In genomic region chr10:6067457-6067856, GRCh38 we compare ENCODE assay signal across 23 cellular contexts. TPM values are rescaled to one million over a fixed set of nuclear protein-coding genes. Genes with fewer than 3 reads are reported as not detected.
DNase-seq lines count a peak whose midpoint lies in the region; ATAC-seq and TF ChIP-seq lines count a peak whose summit lies in the region.
"Had no signal": no experiment of that assay in that cellular context is flagged by ENCODE, and none has a peak within 500 bp of the region (broad histone marks: within the 10 kb centered on the region; RNA-seq: fewer than 3 reads in every experiment).

No MANE protein-coding gene starts in this region.

- peak overlapping the region; percentile 94; the same call in 1 of the 2 replicates for H3K27ac ChIP-seq in BLaER1
- H3K27ac ChIP-seq: RWPE1, suprapubic skin, uterus had no signal

- H4K20me1 ChIP-seq in BLaER1 = no peaks in the 10 kb centered on the region

- no peaks in the 10 kb centered on the region for H3K27me3 ChIP-seq in BLaER1
- H3K27me3 ChIP-seq: suprapubic skin, uterus had no signal

- peak; percentile 3 for DNase-seq in activated CD4-positive, alpha-beta T cell treated with anti-CD3 and anti-CD28 coated beads for 36 hours
- DNase-seq in activated CD4-positive, alpha-beta T cell treated with anti-CD3 and anti-CD28 coated beads, Interleukin-2, amount 50 U/mL, for 1 hour = no peak
- DNase-seq in activated B cell treated with CpG ODN at 0.5 μM for 24 hours (no peak), memory B cell (ENCODE audit: low spot score in 2 of 2) (no peak), GM13976 (ENCODE audit: low spot score) (no peak), GM10266 (ENCODE audit: extremely low spot score) (no peak)
- DNase-seq: activated gamma-delta T cell treated with Interleukin-2 at 50 U/mL for 16 hours; effector CD4-positive, alpha-beta T cell; hippocampal formation; Kasumi-1; NCI-H1092 treated with DMSO at 0.1 percent for 48 hours; NCI-H2081 treated with DMSO at 0.1 percent for 48 hours; NCI-H510A; retina; stimulated activated CD4-positive, alpha-beta T cell treated with anti-CD3 and anti-CD28 coated beads, Interleukin-4, amount 100 ng/mL, for 4 hours; uterus had no signal

- TF ChIP-seq CTCF in activated B cell treated with CpG ODN at 0.5 μM for 24 hours (IDR thresholded peaks at IDR 0.05) = no peak
- TF ChIP-seq CTCF in GM13976 (IDR thresholded peaks at IDR 0.05; ENCODE audit: borderline replicate concordance, control extremely low read depth, extremely low read depth, insufficient read depth, missing control alignments) = no peak
- no peak for TF ChIP-seq CTCF in GM10266 (IDR thresholded peaks at IDR 0.05; ENCODE audit: control insufficient read depth, insufficient read depth, low read depth, missing control alignments)

- peak overlapping the region; percentile 92 for H3K4me2 ChIP-seq in BLaER1

- no peak overlapping the region for H3K9ac ChIP-seq in BLaER1

- intact Hi-C loops in activated CD4-positive, alpha-beta T cell treated with anti-CD3 and anti-CD28 coated beads for 36 hours (cut with DNase I, micrococcal nuclease) = no loop called here
- intact Hi-C loops in activated B cell treated with CpG ODN at 0.5 μM for 24 hours (cut with micrococcal nuclease) = no loop called here

- no peak overlapping the region for H3K4me3 ChIP-seq in BLaER1
- H3K4me3 ChIP-seq: suprapubic skin, uterus had no signal

- H3K4me1 Mint-ChIP-seq in activated CD4-positive, alpha-beta T cell treated with anti-CD3 and anti-CD28 coated beads for 36 hours = peaks cover 86% of the 10 kb centered on the region
- H3K4me1 Mint-ChIP-seq in activated B cell treated with CpG ODN at 0.5 μM for 24 hours = peaks cover 90% of the 10 kb centered on the region
- H3K4me1 Mint-ChIP-seq in memory B cell = peaks cover 48% of the 10 kb centered on the region

- ATAC-seq in activated CD4-positive, alpha-beta T cell treated with anti-CD3 and anti-CD28 coated beads for 36 hours = no peak
- ATAC-seq in activated B cell treated with CpG ODN at 0.5 μM for 24 hours (ENCODE audit: low read depth) (no peak), memory B cell (ENCODE audit: low read depth) (no peak), HG03196 (IDR thresholded peaks at IDR 0.05; ENCODE audit: unreplicated experiment) (no peak)

- peaks cover 76% of the 10 kb centered on the region for H3K4me1 ChIP-seq in BLaER1
- H3K4me1 ChIP-seq: uterus had no signal

- H3K27me3 Mint-ChIP-seq in activated CD4-positive, alpha-beta T cell treated with anti-CD3 and anti-CD28 coated beads for 36 hours = peaks cover 3% of the 10 kb centered on the region
- no peaks in the 10 kb centered on the region for H3K27me3 Mint-ChIP-seq in activated B cell treated with CpG ODN at 0.5 μM for 24 hours
- no peaks in the 10 kb centered on the region for H3K27me3 Mint-ChIP-seq in memory B cell

- no peaks in the 10 kb centered on the region for H3K9me3 Mint-ChIP-seq in activated CD4-positive, alpha-beta T cell treated with anti-CD3 and anti-CD28 coated beads for 36 hours (ENCODE audit: low read depth)
- no peaks in the 10 kb centered on the region for H3K9me3 Mint-ChIP-seq in activated B cell treated with CpG ODN at 0.5 μM for 24 hours
- no peaks in the 10 kb centered on the region for H3K9me3 Mint-ChIP-seq in memory B cell

- H3K36me3 Mint-ChIP-seq in activated CD4-positive, alpha-beta T cell treated with anti-CD3 and anti-CD28 coated beads for 36 hours (ENCODE audit: low read depth) = no peaks in the 10 kb centered on the region
- H3K36me3 Mint-ChIP-seq in activated B cell treated with CpG ODN at 0.5 μM for 24 hours (ENCODE audit: low read depth) (no peaks in the 10 kb centered on the region), memory B cell (peaks cover 2% of the 10 kb centered on the region)

- peak overlapping the region; percentile 63 for H3K27ac Mint-ChIP-seq in activated CD4-positive, alpha-beta T cell treated with anti-CD3 and anti-CD28 coated beads for 36 hours
- H3K27ac Mint-ChIP-seq in activated B cell treated with CpG ODN at 0.5 μM for 24 hours = peak overlapping the region; percentile 97
- peak overlapping the region; percentile 68 for H3K27ac Mint-ChIP-seq in memory B cell

- no peaks in the 10 kb centered on the region for H3K9me3 ChIP-seq in BLaER1
- H3K9me3 ChIP-seq: suprapubic skin, uterus had no signal

- CTCF ChIA-PET in activated CD4-positive, alpha-beta T cell treated with anti-CD3 and anti-CD28 coated beads for 36 hours (lab: Charles Lee) = interaction anchor here (0.8 to 9.7 kb wide), 6 partner anchors 8 to 79 kb away, joined by 3 to 60 read pairs (median 6); no protein-coding TSS in a partner anchor
- CTCF ChIA-PET in activated B cell treated with CpG ODN at 0.5 μM for 24 hours (lab: Charles Lee) = interaction anchor here (1.4 to 7.3 kb wide), 4 partner anchors 11 to 18 kb away, joined by 6 to 79 read pairs (median 8); no protein-coding TSS in a partner anchor

- POLR2A ChIA-PET in activated CD4-positive, alpha-beta T cell treated with anti-CD3 and anti-CD28 coated beads for 36 hours (lab: Charles Lee) = interaction anchor here (1.1 to 1.7 kb wide), 3 partner anchors 9 to 16 kb away, joined by 4 to 6 read pairs (median 6); no protein-coding TSS in a partner anchor
- POLR2A ChIA-PET in activated B cell treated with CpG ODN at 0.5 μM for 24 hours (lab: Charles Lee) = interaction anchor here (1.4 to 9.0 kb wide), 3 partner anchors 15 to 280 kb away, joined by 6 to 339 read pairs (median 15); no protein-coding TSS in a partner anchor

- in situ Hi-C loops in GM13976 (cut with MboI; ENCODE audit: low sequenced_read_pairs, unreplicated experiment) = no loop called here

- H3K36me3 ChIP-seq in BLaER1 = no peaks in the 10 kb centered on the region
- H3K36me3 ChIP-seq: suprapubic skin, uterus had no signal

- no peak overlapping the region for H3K4me3 Mint-ChIP-seq in activated CD4-positive, alpha-beta T cell treated with anti-CD3 and anti-CD28 coated beads for 36 hours
- peak overlapping the region; percentile 25 for H3K4me3 Mint-ChIP-seq in activated B cell treated with CpG ODN at 0.5 μM for 24 hours
- H3K4me3 Mint-ChIP-seq in memory B cell = peak overlapping the region; percentile 45

RNA-seq across cellular contexts. Expression of gene IL2RA, which starts 5.3 kb away (rescaled TPM):
- 100 to 1,000 TPM; 659 to 980 TPM for total RNA-seq in activated CD4-positive, alpha-beta T cell treated with anti-CD3 and anti-CD28 coated beads for 36 hours
- 151 and 160 TPM in 2 replicates for total RNA-seq in activated B cell treated with CpG ODN at 0.5 μM for 24 hours
- total RNA-seq: A172, cerebellum, frontal cortex had no signal

RNA-seq across cellular contexts. Expression of gene RBM17, which starts 21.4 kb away (rescaled TPM):
- 100 to 1,000 TPM; 206 to 246 TPM for total RNA-seq in activated CD4-positive, alpha-beta T cell treated with anti-CD3 and anti-CD28 coated beads for 36 hours
- 207 and 209 TPM in 2 replicates for total RNA-seq in activated B cell treated with CpG ODN at 0.5 μM for 24 hours
